ENCODE assay signal across 1 cellular context in genomic region chr20:49791165-49791564, GRCh38.
TF ChIP-seq lines count a peak whose summit lies in the region.

No MANE protein-coding gene starts in this region.

TF ChIP-seq in K562, 482 proteins besides CTCF, POLR2A, EP300 and RAD21 (continued from another document):
- TF ChIP-seq HDAC1 (IDR thresholded peaks at IDR 0.05) (peak in 1 of 2 experiments; percentile 15; a peak in 1 of 4 replicates), ZNF316 (IDR thresholded peaks at IDR 0.05) (no peak), XRCC3 (IDR thresholded peaks at IDR 0.05) (no peak), KLF13 (tag; IDR thresholded peaks at IDR 0.05; ENCODE audit: borderline replicate concordance, low read depth) (no peak), CEBPB (tag; IDR thresholded peaks at IDR 0.05) (no peak), NONO (IDR thresholded peaks at IDR 0.05; ENCODE audit: low read depth in 2 of 2, low read length in 1 of 2) (no peak), CBFA2T3 (IDR thresholded peaks at IDR 0.05) (0 out of 2 replicates have a peak, but pooled peaks have one; percentile 27)
- TF ChIP-seq, protein P1, sequence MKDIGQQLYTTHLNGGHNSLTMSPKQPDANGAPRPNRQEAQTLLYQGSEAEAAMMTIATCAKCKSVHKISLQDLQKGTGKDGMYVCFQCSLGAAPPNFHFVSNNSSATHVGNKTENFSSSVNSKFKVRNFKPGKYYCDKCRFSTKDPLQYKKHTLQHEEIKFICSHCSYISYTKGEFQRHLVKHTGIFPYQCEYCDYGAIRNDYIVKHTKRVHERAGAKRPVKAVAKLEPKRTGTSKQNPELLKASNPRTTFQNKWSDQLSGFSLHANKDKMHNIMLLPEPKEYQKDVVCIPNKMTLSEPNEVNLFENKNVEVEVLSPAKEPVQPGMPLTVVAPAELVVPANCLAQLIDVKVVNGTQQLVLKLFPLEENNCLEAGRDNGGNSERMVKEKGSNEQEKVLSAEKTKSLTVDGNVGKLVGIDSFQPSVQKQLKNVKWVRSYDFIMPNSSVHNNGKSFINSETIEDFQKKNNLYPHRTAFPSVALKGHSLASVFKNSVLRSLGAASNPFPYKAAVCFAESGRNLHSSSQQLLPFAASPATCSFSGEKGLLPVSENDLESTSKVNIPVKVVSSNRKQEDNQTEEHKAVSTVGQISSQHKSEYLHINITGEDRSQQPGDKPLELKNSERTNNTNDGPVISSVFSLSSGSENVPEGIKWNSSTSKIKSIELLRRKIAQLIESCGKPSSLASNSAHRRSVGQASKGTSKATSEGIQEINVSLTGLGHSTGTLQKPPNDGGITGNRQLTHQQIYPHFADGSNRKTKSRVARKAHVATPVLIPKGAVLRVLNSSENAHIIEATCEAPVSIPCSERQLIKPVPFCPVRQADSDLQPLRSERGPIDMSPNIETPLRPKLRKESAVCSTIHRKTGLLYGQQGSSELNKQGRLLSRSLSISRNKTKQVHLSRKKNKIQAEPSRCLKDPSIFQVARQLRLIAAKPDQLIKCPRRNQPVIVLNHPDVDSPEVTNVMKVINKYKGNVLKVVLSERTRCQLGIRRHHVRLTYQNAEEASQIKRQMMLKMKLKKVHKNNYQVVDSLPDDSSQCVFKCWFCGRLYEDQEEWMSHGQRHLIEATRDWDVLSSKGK (CRISPR knock-in tag; IDR thresholded peaks at IDR 0.05) = no peak
- TF ChIP-seq, protein P2, sequence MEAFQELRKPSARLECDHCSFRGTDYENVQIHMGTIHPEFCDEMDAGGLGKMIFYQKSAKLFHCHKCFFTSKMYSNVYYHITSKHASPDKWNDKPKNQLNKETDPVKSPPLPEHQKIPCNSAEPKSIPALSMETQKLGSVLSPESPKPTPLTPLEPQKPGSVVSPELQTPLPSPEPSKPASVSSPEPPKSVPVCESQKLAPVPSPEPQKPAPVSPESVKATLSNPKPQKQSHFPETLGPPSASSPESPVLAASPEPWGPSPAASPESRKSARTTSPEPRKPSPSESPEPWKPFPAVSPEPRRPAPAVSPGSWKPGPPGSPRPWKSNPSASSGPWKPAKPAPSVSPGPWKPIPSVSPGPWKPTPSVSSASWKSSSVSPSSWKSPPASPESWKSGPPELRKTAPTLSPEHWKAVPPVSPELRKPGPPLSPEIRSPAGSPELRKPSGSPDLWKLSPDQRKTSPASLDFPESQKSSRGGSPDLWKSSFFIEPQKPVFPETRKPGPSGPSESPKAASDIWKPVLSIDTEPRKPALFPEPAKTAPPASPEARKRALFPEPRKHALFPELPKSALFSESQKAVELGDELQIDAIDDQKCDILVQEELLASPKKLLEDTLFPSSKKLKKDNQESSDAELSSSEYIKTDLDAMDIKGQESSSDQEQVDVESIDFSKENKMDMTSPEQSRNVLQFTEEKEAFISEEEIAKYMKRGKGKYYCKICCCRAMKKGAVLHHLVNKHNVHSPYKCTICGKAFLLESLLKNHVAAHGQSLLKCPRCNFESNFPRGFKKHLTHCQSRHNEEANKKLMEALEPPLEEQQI (IDR thresholded peaks at IDR 0.05) = no peak
